Comparison of ENCODE assay signal across 8 cellular contexts in the genomic region with DNA sequence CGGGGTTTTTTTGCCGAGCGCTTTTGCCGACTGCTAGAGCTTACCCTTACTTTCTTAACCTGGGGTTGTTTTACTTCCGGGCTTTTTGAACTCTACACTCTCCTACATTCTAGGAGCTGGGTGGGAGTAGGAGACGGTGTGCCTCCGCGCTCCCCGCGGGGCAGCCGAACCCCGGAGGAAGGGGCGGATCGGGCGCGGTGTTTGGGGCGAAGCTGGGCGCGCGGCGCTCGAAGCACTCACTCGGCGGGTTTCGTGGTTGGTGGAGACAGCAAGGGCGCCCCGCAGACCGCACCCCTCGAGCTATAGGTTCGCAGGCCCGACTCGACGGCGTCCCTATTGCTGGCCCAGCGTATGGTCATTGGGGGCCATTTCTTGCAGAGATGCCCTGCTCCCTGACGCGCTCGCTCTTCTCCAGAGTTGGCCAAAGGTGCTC. TPM values are rescaled to one million over a fixed set of nuclear protein-coding genes. Genes with fewer than 3 reads are reported as not detected.
DNase-seq lines count a peak whose midpoint lies in the region; ATAC-seq, FAIRE-seq and TF ChIP-seq lines count a peak whose summit lies in the region.

No MANE protein-coding gene starts in this region.

- WGBS in pancreas, 2 donors, result 0 to 1% methylated on average over 38 of the region's 38 CpGs

- H3K27me3 Mint-ChIP-seq in glutamatergic neuron (ENCODE audit: unreplicated experiment), result peaks cover 4% of the 10 kb centered on the region

- H3K9me3 ChIP-seq in pancreas, result no peaks in the 10 kb centered on the region

- FAIRE-seq in pancreas (lab: Jason Lieb, UNC), result no peak

- no peaks in the 10 kb centered on the region for H3K36me3 Mint-ChIP-seq in glutamatergic neuron (ENCODE audit: unreplicated experiment)

- H3K27ac Mint-ChIP-seq in glutamatergic neuron (ENCODE audit: unreplicated experiment), result peak overlapping the region; percentile 93

- peak overlapping the region; percentile 97 for H3K4me3 Mint-ChIP-seq in glutamatergic neuron (ENCODE audit: unreplicated experiment)

- peaks cover 8% of the 10 kb centered on the region for H3K4me1 Mint-ChIP-seq in glutamatergic neuron (ENCODE audit: low read depth, unreplicated experiment)

- peak overlapping the region; percentile 93 to 99 (median 97) for H3K27ac ChIP-seq in pancreas

- H3K9me3 Mint-ChIP-seq in glutamatergic neuron (ENCODE audit: unreplicated experiment), result peaks cover 17% of the 10 kb centered on the region

- peaks cover 0 to 20% (median 0%) of the 10 kb centered on the region in 3 donors for H3K36me3 ChIP-seq in pancreas

- peaks cover 0 to 20% (median 3%) of the 10 kb centered on the region in 4 donors for H3K27me3 ChIP-seq in pancreas

- no peak for TF ChIP-seq CTCF in glutamatergic neuron (IDR thresholded peaks at IDR 0.05; ENCODE audit: partially characterized antibody, unreplicated experiment)
- no peak for TF ChIP-seq CTCF in pancreas (IDR thresholded peaks at IDR 0.05)

- intact Hi-C loops in pancreas (cut with DNase I), result no loop called here

- peaks cover 4 to 16% (median 11%) of the 10 kb centered on the region in 3 donors for H3K4me1 ChIP-seq in pancreas

- ATAC-seq in GM21367 (IDR thresholded peaks at IDR 0.05; ENCODE audit: unreplicated experiment), result peak; percentile 60
- peak; percentile 67 to 90 (median 82) for ATAC-seq in pancreas

- H3K4me3 ChIP-seq in pancreas, result peak overlapping the region; percentile 62 to 82 (median 78)

- DNase-seq in DMS 273 treated with DMSO at 0.1 percent for 48 hours (lab: John Stamatoyannopoulos, UW) (peak; percentile 26), HT-29 (ENCODE audit: low spot score) (peak; percentile 90), RPMI8226 (peak; percentile 84), activated gamma-delta T cell treated with Interleukin-2 at 50 U/mL for 16 hours (peak; percentile 70), glutamatergic neuron (peak; percentile 83), pancreas (peak in 5 of 6 donors; percentile 50 to 81 (median 62)), ureter (ENCODE audit: low spot score) (peak; percentile 66)

RNA-seq across cellular contexts. Expression of a gene that starts 0.2 kb away (rescaled TPM):
- 18.0 and 20.0 TPM in 2 replicates for total RNA-seq in HT-29 (2014; rRNA removed; shearing (Covaris generic))
- total RNA-seq in glutamatergic neuron (ENCODE audit: unreplicated experiment), result 39.0 TPM
- 10 to 100 TPM in 5 of 6 donors, 1 to 10 TPM in 1; 10.0 to 18.2 (median 11.6) TPM for total RNA-seq in pancreas
- polyA plus RNA-seq in pancreas, result 1 to 10 TPM; 4.9 to 9.3 TPM
- 40.1 TPM for total RNA-seq in ureter

Comparison
In these comparisons a context has a peak if more than half of its experiments do, and no peak if none do; other contexts are left out.
1. Peak in every context shown above with its lines: DNase-seq, ATAC-seq, H3K4me3 ChIP-seq and H3K27ac ChIP-seq.
2. DNase-seq: peak in every context shown above with its lines; median percentile 90 in HT-29; 84 in RPMI8226; 83 in glutamatergic neuron; 70 in activated gamma-delta T cell treated with Interleukin-2 at 50 U/mL for 16 hours; 66 in ureter; 62 in pancreas; 26 in DMS 273 treated with DMSO at 0.1 percent for 48 hours.